Comparison of ENCODE assay signal across 17 cellular contexts in the genomic region with DNA sequence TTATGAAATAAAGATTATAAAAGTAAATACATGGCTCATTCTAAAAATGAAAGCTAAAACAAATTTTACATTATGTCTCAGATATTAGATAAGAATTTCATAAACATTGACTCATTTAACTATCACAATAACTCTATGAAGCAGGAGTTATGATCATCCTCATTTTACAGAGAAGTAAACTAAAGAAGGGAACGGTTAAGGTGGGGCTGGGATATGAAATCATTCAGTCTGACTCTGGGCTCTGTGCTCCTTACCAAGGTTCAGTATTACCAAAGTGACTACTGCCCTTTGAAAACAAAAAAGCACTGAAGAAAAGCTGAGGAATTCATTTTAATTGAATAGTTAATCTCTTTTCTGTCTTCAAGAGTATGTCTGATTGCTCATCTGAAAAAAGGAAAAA.
"Had no signal": no experiment of that assay in that cellular context is flagged by ENCODE, and none has a peak within 500 bp of the region (broad histone marks: within the 10 kb centered on the region; RNA-seq: fewer than 3 reads in every experiment).

No MANE protein-coding gene starts in this region.

- DNase-seq: activated CD4-positive, alpha-beta T cell treated with anti-CD3 and anti-CD28 coated beads, Interleukin-2, amount 50 U/mL, for 1 hour; activated CD4-positive, CD25-positive, alpha-beta regulatory T cell treated with anti-CD3 and anti-CD28 coated beads, Interleukin-2, amount 50 U/mL, for 72 hours; activated CD8-positive, alpha-beta memory T cell treated with anti-CD3 and anti-CD28 coated beads, Interleukin-2, amount 50 U/mL, for 4 hours; activated naive CD4-positive, alpha-beta T cell treated with anti-CD3 and anti-CD28 coated beads for 36 hours; activated T-cell treated with anti-CD3 and anti-CD28 coated beads, Interleukin-2, amount 50 U/mL, for 4 hours; dorsolateral prefrontal cortex; foreskin fibroblast; ovary; spleen; stimulated activated CD4-positive, alpha-beta T cell treated with anti-CD3 and anti-CD28 coated beads, Interleukin-4, amount 100 ng/mL, for 4 hours; transverse colon; uterus had no signal

- H3K4me1 ChIP-seq: breast epithelium, uterus had no signal

- H3K4me3 Mint-ChIP-seq: activated naive CD4-positive, alpha-beta T cell treated with anti-CD3 and anti-CD28 coated beads for 36 hours; activated T-cell treated with anti-CD3 and anti-CD28 coated beads, Interleukin-2, amount 50 U/mL, for 4 hours; mesothelial cell of epicardium; stimulated activated memory B cell treated with anti-CD40 and anti-IgM and Interleukin-4, amounts not matched to agents 10 μg/mL and 1 μg/mL and 100 μg/mL, for 72 hours had no signal

- H3K27ac ChIP-seq: breast epithelium, dorsolateral prefrontal cortex, spleen, uterus had no signal

- H3K9me3 Mint-ChIP-seq: activated naive CD4-positive, alpha-beta T cell treated with anti-CD3 and anti-CD28 coated beads for 36 hours; activated T-cell treated with anti-CD3 and anti-CD28 coated beads, Interleukin-2, amount 50 U/mL, for 4 hours; mesothelial cell of epicardium; stimulated activated memory B cell treated with anti-CD40 and anti-IgM and Interleukin-4, amounts not matched to agents 10 μg/mL and 1 μg/mL and 100 μg/mL, for 72 hours had no signal

- H3K36me3 ChIP-seq: breast epithelium, ovary, transverse colon had no signal

- H3K4me3 ChIP-seq: breast epithelium, dorsolateral prefrontal cortex, lung, ovary, spleen, transverse colon, uterus had no signal

- H3K27me3 ChIP-seq: breast epithelium, dorsolateral prefrontal cortex, ovary, spleen, transverse colon, uterus had no signal

- H3K4me1 Mint-ChIP-seq: stimulated activated memory B cell treated with anti-CD40 and anti-IgM and Interleukin-4, amounts not matched to agents 10 μg/mL and 1 μg/mL and 100 μg/mL, for 72 hours had no signal

- H3K27ac Mint-ChIP-seq: activated naive CD4-positive, alpha-beta T cell treated with anti-CD3 and anti-CD28 coated beads for 36 hours; mesothelial cell of epicardium; stimulated activated memory B cell treated with anti-CD40 and anti-IgM and Interleukin-4, amounts not matched to agents 10 μg/mL and 1 μg/mL and 100 μg/mL, for 72 hours had no signal

- ATAC-seq: activated T-cell treated with anti-CD3 and anti-CD28 coated beads, Interleukin-2, amount 50 U/mL, for 4 hours; left lobe of liver; stimulated activated memory B cell treated with anti-CD40 and anti-IgM and Interleukin-4, amounts not matched to agents 10 μg/mL and 1 μg/mL and 100 μg/mL, for 72 hours had no signal

- H3K27me3 Mint-ChIP-seq: stimulated activated memory B cell treated with anti-CD40 and anti-IgM and Interleukin-4, amounts not matched to agents 10 μg/mL and 1 μg/mL and 100 μg/mL, for 72 hours had no signal

- H3K9me3 ChIP-seq: breast epithelium, ovary, spleen, transverse colon, uterus had no signal
